In the genomic region with DNA sequence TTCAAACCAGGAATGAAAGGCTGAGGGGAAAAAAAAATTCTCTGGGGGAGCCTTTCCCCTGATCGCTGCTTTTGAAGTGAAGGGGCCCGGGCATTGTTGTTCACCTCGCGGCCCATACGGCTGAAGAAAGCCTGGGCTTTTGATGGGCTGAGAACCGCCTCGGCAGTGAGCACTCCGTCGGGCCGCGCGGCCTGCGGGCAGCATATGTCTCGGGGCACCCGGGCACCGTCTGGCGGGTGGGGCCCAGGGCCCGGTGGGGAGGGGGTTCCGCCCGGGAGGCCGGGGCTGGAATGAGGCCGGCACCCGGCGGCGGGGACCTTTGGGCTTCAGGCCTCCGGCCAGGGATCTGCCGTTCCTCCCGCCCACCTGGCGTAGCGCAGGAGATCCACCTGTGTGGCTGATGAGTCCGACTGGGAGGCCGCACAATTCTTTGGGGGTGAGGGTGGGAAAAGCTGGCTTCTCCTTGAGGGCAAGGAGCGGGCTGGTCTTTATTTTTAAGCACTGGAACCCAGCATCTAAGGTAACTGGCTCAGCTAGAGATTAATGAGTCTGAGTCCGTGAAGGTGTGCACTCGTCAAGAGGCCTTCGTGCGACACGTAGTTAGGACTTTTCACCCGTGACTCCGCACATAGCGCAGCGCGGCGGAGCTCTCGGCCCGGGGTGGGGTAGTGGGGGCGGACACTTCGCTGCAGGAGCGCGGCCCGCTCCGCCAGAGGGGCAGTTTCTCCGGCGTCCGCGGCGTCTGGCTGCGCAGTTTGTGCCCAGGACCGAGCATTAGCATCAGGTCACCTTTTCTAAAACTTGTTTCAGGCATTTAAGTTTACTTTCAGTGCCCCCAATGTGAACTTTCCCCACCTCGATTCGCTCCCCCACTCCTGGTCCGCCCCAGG, we compare ENCODE assay signal across 2 cellular contexts.
A peak's percentile ranks its signal among the peaks of the same experiment; 100 is the strongest.
TF ChIP-seq lines count a peak whose summit lies in the region.

No MANE protein-coding gene starts in this region.

TF ChIP-seq in IMR-90, 13 proteins besides CTCF, POLR2A, EP300 and RAD21:
- TF ChIP-seq BHLHE40 (IDR thresholded peaks at IDR 0.05; ENCODE audit: low read depth, low read length), result no peak
- no peak for TF ChIP-seq NFE2L2 (IDR thresholded peaks at IDR 0.05; ENCODE audit: low read depth, low read length)
- no peak for TF ChIP-seq SMC3 (IDR thresholded peaks at IDR 0.05; ENCODE audit: low read depth, low read length)
- TF ChIP-seq MAZ (IDR thresholded peaks at IDR 0.05; ENCODE audit: borderline replicate concordance, low read depth, low read length), result no peak
- no peak for TF ChIP-seq CEBPB (IDR thresholded peaks at IDR 0.05; ENCODE audit: low read depth, low read length)
- TF ChIP-seq, protein P1, sequence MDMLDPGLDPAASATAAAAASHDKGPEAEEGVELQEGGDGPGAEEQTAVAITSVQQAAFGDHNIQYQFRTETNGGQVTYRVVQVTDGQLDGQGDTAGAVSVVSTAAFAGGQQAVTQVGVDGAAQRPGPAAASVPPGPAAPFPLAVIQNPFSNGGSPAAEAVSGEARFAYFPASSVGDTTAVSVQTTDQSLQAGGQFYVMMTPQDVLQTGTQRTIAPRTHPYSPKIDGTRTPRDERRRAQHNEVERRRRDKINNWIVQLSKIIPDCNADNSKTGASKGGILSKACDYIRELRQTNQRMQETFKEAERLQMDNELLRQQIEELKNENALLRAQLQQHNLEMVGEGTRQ (IDR thresholded peaks at IDR 0.05; ENCODE audit: low read depth, low read length), result no peak
- TF ChIP-seq CHD1 (IDR thresholded peaks at IDR 0.05; ENCODE audit: low read depth, low read length), result no peak
- no peak for TF ChIP-seq MAFK (IDR thresholded peaks at IDR 0.05; ENCODE audit: low read depth, low read length)
- no peak for TF ChIP-seq FOS (IDR thresholded peaks at IDR 0.05; ENCODE audit: low read depth, low read length)
- TF ChIP-seq RFX5 (IDR thresholded peaks at IDR 0.05; ENCODE audit: low read depth, low read length), result no peak
- no peak for TF ChIP-seq MXI1 (IDR thresholded peaks at IDR 0.05; ENCODE audit: borderline replicate concordance, low read depth, low read length)
- TF ChIP-seq, protein P2, sequence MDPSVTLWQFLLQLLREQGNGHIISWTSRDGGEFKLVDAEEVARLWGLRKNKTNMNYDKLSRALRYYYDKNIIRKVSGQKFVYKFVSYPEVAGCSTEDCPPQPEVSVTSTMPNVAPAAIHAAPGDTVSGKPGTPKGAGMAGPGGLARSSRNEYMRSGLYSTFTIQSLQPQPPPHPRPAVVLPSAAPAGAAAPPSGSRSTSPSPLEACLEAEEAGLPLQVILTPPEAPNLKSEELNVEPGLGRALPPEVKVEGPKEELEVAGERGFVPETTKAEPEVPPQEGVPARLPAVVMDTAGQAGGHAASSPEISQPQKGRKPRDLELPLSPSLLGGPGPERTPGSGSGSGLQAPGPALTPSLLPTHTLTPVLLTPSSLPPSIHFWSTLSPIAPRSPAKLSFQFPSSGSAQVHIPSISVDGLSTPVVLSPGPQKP (IDR thresholded peaks at IDR 0.05; ENCODE audit: borderline replicate concordance, low read depth, low read length), result no peak
- TF ChIP-seq RCOR1 (IDR thresholded peaks at IDR 0.05; ENCODE audit: insufficient replicate concordance, low read length), result no peak

TF ChIP-seq in neural cell, 6 proteins besides CTCF, POLR2A, EP300 and RAD21:
- TF ChIP-seq TAF1 (IDR thresholded peaks at IDR 0.05; ENCODE audit: low read depth), result no peak
- TF ChIP-seq MXI1 (conservative IDR thresholded peaks at IDR 0.05; ENCODE audit: poor library complexity, severe bottlenecking), result no peak
- TF ChIP-seq, protein P3, sequence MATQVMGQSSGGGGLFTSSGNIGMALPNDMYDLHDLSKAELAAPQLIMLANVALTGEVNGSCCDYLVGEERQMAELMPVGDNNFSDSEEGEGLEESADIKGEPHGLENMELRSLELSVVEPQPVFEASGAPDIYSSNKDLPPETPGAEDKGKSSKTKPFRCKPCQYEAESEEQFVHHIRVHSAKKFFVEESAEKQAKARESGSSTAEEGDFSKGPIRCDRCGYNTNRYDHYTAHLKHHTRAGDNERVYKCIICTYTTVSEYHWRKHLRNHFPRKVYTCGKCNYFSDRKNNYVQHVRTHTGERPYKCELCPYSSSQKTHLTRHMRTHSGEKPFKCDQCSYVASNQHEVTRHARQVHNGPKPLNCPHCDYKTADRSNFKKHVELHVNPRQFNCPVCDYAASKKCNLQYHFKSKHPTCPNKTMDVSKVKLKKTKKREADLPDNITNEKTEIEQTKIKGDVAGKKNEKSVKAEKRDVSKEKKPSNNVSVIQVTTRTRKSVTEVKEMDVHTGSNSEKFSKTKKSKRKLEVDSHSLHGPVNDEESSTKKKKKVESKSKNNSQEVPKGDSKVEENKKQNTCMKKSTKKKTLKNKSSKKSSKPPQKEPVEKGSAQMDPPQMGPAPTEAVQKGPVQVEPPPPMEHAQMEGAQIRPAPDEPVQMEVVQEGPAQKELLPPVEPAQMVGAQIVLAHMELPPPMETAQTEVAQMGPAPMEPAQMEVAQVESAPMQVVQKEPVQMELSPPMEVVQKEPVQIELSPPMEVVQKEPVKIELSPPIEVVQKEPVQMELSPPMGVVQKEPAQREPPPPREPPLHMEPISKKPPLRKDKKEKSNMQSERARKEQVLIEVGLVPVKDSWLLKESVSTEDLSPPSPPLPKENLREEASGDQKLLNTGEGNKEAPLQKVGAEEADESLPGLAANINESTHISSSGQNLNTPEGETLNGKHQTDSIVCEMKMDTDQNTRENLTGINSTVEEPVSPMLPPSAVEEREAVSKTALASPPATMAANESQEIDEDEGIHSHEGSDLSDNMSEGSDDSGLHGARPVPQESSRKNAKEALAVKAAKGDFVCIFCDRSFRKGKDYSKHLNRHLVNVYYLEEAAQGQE (IDR thresholded peaks at IDR 0.05; ENCODE audit: borderline replicate concordance), result no peak
- no peak for TF ChIP-seq SMC3 (conservative IDR thresholded peaks at IDR 0.05; ENCODE audit: poor library complexity)
- peak; percentile 95 for TF ChIP-seq EZH2 (IDR thresholded peaks at IDR 0.05; ENCODE audit: borderline replicate concordance, insufficient read depth, low read length, poor library complexity, severe bottlenecking)
